Comparison of ENCODE assay signal across 1 cellular context in genomic region chr17:14471052-14471451, GRCh38.
A peak's percentile ranks its signal among the peaks of the same experiment; 100 is the strongest.
TF ChIP-seq lines count a peak whose summit lies in the region.

No MANE protein-coding gene starts in this region.

TF ChIP-seq in HepG2, 621 proteins besides CTCF, POLR2A, EP300 and RAD21 (continued from another document and continues in another):
- TF ChIP-seq SCMH1 (CRISPR knock-in tag; IDR thresholded peaks at IDR 0.05; ENCODE audit: borderline replicate concordance) (no peak), TCF12 (IDR thresholded peaks at IDR 0.05) (no peak), TCF12 (CRISPR knock-in tag; IDR thresholded peaks at IDR 0.05) (no peak), ZNF335 (CRISPR knock-in tag; IDR thresholded peaks at IDR 0.05) (no peak), PATZ1 (CRISPR knock-in tag; IDR thresholded peaks at IDR 0.05) (peak; percentile 64), MIXL1 (CRISPR knock-in tag; IDR thresholded peaks at IDR 0.05) (peak; percentile 87; the same call in 1 of the 2 replicates), TFE3 (CRISPR knock-in tag; IDR thresholded peaks at IDR 0.05) (peak; percentile 34; the same call in 1 of the 2 replicates), ZNF543 (CRISPR knock-in tag; IDR thresholded peaks at IDR 0.05) (no peak), SMAD3 (CRISPR knock-in tag; IDR thresholded peaks at IDR 0.05) (no peak), ZFP91 (CRISPR knock-in tag; IDR thresholded peaks at IDR 0.05; ENCODE audit: borderline replicate concordance) (no peak), FOXA3 (CRISPR knock-in tag; IDR thresholded peaks at IDR 0.05) (peak; percentile 92), ZGPAT (CRISPR knock-in tag; IDR thresholded peaks at IDR 0.05) (0 out of 2 replicates have a peak, but pooled peaks have one; percentile 41), ZBTB21 (CRISPR knock-in tag; IDR thresholded peaks at IDR 0.05) (no peak), MED1 (CRISPR knock-in tag; IDR thresholded peaks at IDR 0.05) (peak; percentile 59), SAP130 (CRISPR knock-in tag; IDR thresholded peaks at IDR 0.05; ENCODE audit: low read depth) (peak; percentile 68), ZNF562 (CRISPR knock-in tag; IDR thresholded peaks at IDR 0.05; ENCODE audit: borderline replicate concordance) (no peak), RXRB (CRISPR knock-in tag; IDR thresholded peaks at IDR 0.05; ENCODE audit: borderline replicate concordance) (peak; percentile 47; the same call in 1 of the 2 replicates), ZNF10 (CRISPR knock-in tag; IDR thresholded peaks at IDR 0.05; ENCODE audit: borderline replicate concordance, low read depth) (no peak), FOSL2 (CRISPR knock-in tag; IDR thresholded peaks at IDR 0.05) (peak; percentile 88), CBX1 (IDR thresholded peaks at IDR 0.05; ENCODE audit: low read depth) (no peak), ZNF576 (CRISPR knock-in tag; IDR thresholded peaks at IDR 0.05) (no peak), ZNF629 (CRISPR knock-in tag; conservative IDR thresholded peaks at IDR 0.05) (no peak), NR2C2 (CRISPR knock-in tag; IDR thresholded peaks at IDR 0.05; ENCODE audit: borderline replicate concordance) (no peak), ZMYM3 (CRISPR knock-in tag; IDR thresholded peaks at IDR 0.05) (no peak), ZFP37 (CRISPR knock-in tag; IDR thresholded peaks at IDR 0.05; ENCODE audit: borderline replicate concordance) (no peak), ZNF44 (CRISPR knock-in tag; IDR thresholded peaks at IDR 0.05) (no peak), ZNF546 (CRISPR knock-in tag; conservative IDR thresholded peaks at IDR 0.05) (no peak), ZNF124 (CRISPR knock-in tag; IDR thresholded peaks at IDR 0.05) (no peak), NCOA2 (CRISPR knock-in tag; IDR thresholded peaks at IDR 0.05) (peak; percentile 65; the same call in 1 of the 2 replicates), REXO4 (CRISPR knock-in tag; IDR thresholded peaks at IDR 0.05; ENCODE audit: borderline replicate concordance) (no peak), ZNF580 (CRISPR knock-in tag; IDR thresholded peaks at IDR 0.05; ENCODE audit: borderline replicate concordance, low read depth) (peak; percentile 64; the same call in 1 of the 2 replicates), ZZZ3 (CRISPR knock-in tag; IDR thresholded peaks at IDR 0.05; ENCODE audit: borderline replicate concordance) (no peak), HCFC1 (IDR thresholded peaks at IDR 0.05; ENCODE audit: low read depth, low read length) (no peak), ZBTB40 (IDR thresholded peaks at IDR 0.05) (no peak), ZBTB40 (CRISPR knock-in tag; IDR thresholded peaks at IDR 0.05) (no peak), ZNF660 (CRISPR knock-in tag; IDR thresholded peaks at IDR 0.05; ENCODE audit: borderline replicate concordance, low read depth) (no peak), HES4 (CRISPR knock-in tag; IDR thresholded peaks at IDR 0.05; ENCODE audit: borderline replicate concordance) (no peak), PRMT3 (CRISPR knock-in tag; IDR thresholded peaks at IDR 0.05; ENCODE audit: borderline replicate concordance, low read depth) (no peak)
- TF ChIP-seq, protein P1, sequence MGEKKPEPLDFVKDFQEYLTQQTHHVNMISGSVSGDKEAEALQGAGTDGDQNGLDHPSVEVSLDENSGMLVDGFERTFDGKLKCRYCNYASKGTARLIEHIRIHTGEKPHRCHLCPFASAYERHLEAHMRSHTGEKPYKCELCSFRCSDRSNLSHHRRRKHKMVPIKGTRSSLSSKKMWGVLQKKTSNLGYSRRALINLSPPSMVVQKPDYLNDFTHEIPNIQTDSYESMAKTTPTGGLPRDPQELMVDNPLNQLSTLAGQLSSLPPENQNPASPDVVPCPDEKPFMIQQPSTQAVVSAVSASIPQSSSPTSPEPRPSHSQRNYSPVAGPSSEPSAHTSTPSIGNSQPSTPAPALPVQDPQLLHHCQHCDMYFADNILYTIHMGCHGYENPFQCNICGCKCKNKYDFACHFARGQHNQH (CRISPR knock-in tag; IDR thresholded peaks at IDR 0.05): no peak
- TF ChIP-seq, protein P2, sequence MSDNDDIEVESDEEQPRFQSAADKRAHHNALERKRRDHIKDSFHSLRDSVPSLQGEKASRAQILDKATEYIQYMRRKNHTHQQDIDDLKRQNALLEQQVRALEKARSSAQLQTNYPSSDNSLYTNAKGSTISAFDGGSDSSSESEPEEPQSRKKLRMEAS (IDR thresholded peaks at IDR 0.05): no peak
- TF ChIP-seq, protein P3, sequence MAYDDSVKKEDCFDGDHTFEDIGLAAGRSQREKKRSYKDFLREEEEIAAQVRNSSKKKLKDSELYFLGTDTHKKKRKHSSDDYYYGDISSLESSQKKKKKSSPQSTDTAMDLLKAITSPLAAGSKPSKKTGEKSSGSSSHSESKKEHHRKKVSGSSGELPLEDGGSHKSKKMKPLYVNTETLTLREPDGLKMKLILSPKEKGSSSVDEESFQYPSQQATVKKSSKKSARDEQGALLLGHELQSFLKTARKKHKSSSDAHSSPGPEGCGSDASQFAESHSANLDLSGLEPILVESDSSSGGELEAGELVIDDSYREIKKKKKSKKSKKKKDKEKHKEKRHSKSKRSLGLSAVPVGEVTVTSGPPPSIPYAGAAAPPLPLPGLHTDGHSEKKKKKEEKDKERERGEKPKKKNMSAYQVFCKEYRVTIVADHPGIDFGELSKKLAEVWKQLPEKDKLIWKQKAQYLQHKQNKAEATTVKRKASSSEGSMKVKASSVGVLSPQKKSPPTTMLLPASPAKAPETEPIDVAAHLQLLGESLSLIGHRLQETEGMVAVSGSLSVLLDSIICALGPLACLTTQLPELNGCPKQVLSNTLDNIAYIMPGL (CRISPR knock-in tag; IDR thresholded peaks at IDR 0.05; ENCODE audit: borderline replicate concordance in 1 of 2, low read depth in 1 of 2): no peak
- TF ChIP-seq, protein P4, sequence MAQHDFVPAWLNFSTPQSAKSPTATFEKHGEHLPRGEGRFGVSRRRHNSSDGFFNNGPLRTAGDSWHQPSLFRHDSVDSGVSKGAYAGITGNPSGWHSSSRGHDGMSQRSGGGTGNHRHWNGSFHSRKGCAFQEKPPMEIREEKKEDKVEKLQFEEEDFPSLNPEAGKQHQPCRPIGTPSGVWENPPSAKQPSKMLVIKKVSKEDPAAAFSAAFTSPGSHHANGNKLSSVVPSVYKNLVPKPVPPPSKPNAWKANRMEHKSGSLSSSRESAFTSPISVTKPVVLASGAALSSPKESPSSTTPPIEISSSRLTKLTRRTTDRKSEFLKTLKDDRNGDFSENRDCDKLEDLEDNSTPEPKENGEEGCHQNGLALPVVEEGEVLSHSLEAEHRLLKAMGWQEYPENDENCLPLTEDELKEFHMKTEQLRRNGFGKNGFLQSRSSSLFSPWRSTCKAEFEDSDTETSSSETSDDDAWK (CRISPR knock-in tag; IDR thresholded peaks at IDR 0.05): no peak
